Comparison of ENCODE assay signal across 19 cellular contexts in genomic region chr16:69243479-69243878, GRCh38. TPM values are rescaled to one million over a fixed set of nuclear protein-coding genes. Genes with fewer than 3 reads are reported as not detected.
DNase-seq lines count a peak whose midpoint lies in the region; ATAC-seq and TF ChIP-seq lines count a peak whose summit lies in the region.
"Had no signal": no experiment of that assay in that cellular context is flagged by ENCODE, and none has a peak within 500 bp of the region (broad histone marks: within the 10 kb centered on the region; RNA-seq: fewer than 3 reads in every experiment).

No MANE protein-coding gene starts in this region.

- H3K9ac ChIP-seq in SK-N-MC (ENCODE audit: insufficient read length) (no peak overlapping the region), fibroblast of lung (ENCODE audit: insufficient read depth, low read length) (no peak overlapping the region)
- H3K9ac ChIP-seq: BLaER1 treated with 17β-estradiol and CSF1 and Interleukin-3, amounts not matched to agents 10 nM and 100 nM had no signal

- TF ChIP-seq CTCF in fibroblast of lung (conservative IDR thresholded peaks at IDR 0.05 in 1 of 2, IDR thresholded peaks at IDR 0.05 in 1 of 2; ENCODE audit: low read depth in 1 of 2, low read length in 2 of 2): no peak
- no peak for TF ChIP-seq CTCF in GM13976 (IDR thresholded peaks at IDR 0.05; ENCODE audit: borderline replicate concordance, control extremely low read depth, extremely low read depth, insufficient read depth, missing control alignments)

- H3K36me3 ChIP-seq in SK-N-MC (ENCODE audit: insufficient read depth, low read length) (peaks cover 10% of the 10 kb centered on the region), fibroblast of lung (ENCODE audit: control insufficient read depth, insufficient read depth, low read length) (peaks cover 2% of the 10 kb centered on the region)

- in situ Hi-C loops in GM13976 (cut with MboI; ENCODE audit: low sequenced_read_pairs, unreplicated experiment): no loop called here

- no peak overlapping the region for H2AFZ ChIP-seq in fibroblast of lung (ENCODE audit: low read length)
- H2AFZ ChIP-seq: hepatocyte had no signal

- ATAC-seq in HG02571 (IDR thresholded peaks at IDR 0.05; ENCODE audit: unreplicated experiment): no peak
- ATAC-seq: activated T-cell treated with anti-CD3 and anti-CD28 coated beads, Interleukin-2, amount 50 U/mL, for 72 hours; mucosa of descending colon had no signal

- peak overlapping the region; percentile 40 for H3K4me3 ChIP-seq in SK-N-MC
- H3K4me3 ChIP-seq in fibroblast of lung (replicated peaks in 1 of 4; ENCODE audit: control extremely low read depth in 1 of 4, insufficient read depth in 1 of 4, low read depth in 3 of 4, low read length in 4 of 4): no peak overlapping the region
- H3K4me3 ChIP-seq in skeletal muscle cell (ENCODE audit: low read depth, low read length): no peak overlapping the region
- H3K4me3 ChIP-seq: BLaER1 treated with 17β-estradiol and CSF1 and Interleukin-3, amounts not matched to agents 10 nM and 100 nM; hepatocyte; mucosa of descending colon; Peyer's patch had no signal

- H3K4me1 ChIP-seq in fibroblast of lung (ENCODE audit: control insufficient read depth, extremely low read depth, insufficient read depth, low read length): peaks cover 3% of the 10 kb centered on the region
- H3K4me1 ChIP-seq: BLaER1 treated with 17β-estradiol and CSF1 and Interleukin-3, amounts not matched to agents 10 nM and 100 nM; Peyer's patch had no signal

- DNase-seq in EH (ENCODE audit: low read depth) (peak; percentile 77), SK-N-MC (ENCODE audit: low read depth, low spot score) (peak; percentile 20), fibroblast of lung (ENCODE audit: low read depth in 2 of 2) (peak; percentile 75 to 85), skeletal muscle cell (ENCODE audit: low read depth) (peak; percentile 32), GM13976 (ENCODE audit: low spot score) (no peak), amygdala (lab: John Stamatoyannopoulos, UW) (no peak), D341Med (ENCODE audit: low spot score) (no peak)
- DNase-seq: activated CD4-positive, alpha-beta memory T cell treated with anti-CD3 and anti-CD28 coated beads for 36 hours; activated naive CD8-positive, alpha-beta T cell treated with anti-CD3 and anti-CD28 coated beads for 36 hours; activated T-cell treated with anti-CD3 and anti-CD28 coated beads, Interleukin-2, amount 50 U/mL, for 72 hours; DMS53; kidney glomerular epithelial cell; mucosa of descending colon; NCI-H1694 treated with DMSO at 0.1 percent for 48 hours; Peyer's patch had no signal

- H3K27ac ChIP-seq in SK-N-MC: peak overlapping the region; percentile 88
- H3K27ac ChIP-seq in fibroblast of lung (ENCODE audit: insufficient read depth, low read length): no peak overlapping the region
- H3K27ac ChIP-seq: BLaER1 treated with 17β-estradiol and CSF1 and Interleukin-3, amounts not matched to agents 10 nM and 100 nM; epithelial cell of prostate; hepatocyte; Peyer's patch had no signal

- H3K27me3 ChIP-seq in fibroblast of lung (ENCODE audit: control insufficient read depth, insufficient read depth, low read length): no peaks in the 10 kb centered on the region
- H3K27me3 ChIP-seq: BLaER1 treated with 17β-estradiol and CSF1 and Interleukin-3, amounts not matched to agents 10 nM and 100 nM; hepatocyte; Peyer's patch had no signal

- no peaks in the 10 kb centered on the region for H3K9me3 ChIP-seq in SK-N-MC (ENCODE audit: low read depth, low read length)
- H3K9me3 ChIP-seq in fibroblast of lung (ENCODE audit: control insufficient read depth, insufficient read depth, low read depth, low read length): no peaks in the 10 kb centered on the region
- H3K9me3 ChIP-seq: BLaER1 treated with 17β-estradiol and CSF1 and Interleukin-3, amounts not matched to agents 10 nM and 100 nM; mucosa of descending colon; Peyer's patch had no signal

- no peaks in the 10 kb centered on the region for H4K20me1 ChIP-seq in fibroblast of lung (ENCODE audit: control insufficient read depth, extremely low read depth, insufficient read depth, low read length)
- H4K20me1 ChIP-seq: BLaER1 treated with 17β-estradiol and CSF1 and Interleukin-3, amounts not matched to agents 10 nM and 100 nM had no signal

- H3K4me2 ChIP-seq in fibroblast of lung (ENCODE audit: extremely low read depth, insufficient read depth, low read length): no peak overlapping the region
- H3K4me2 ChIP-seq: BLaER1 treated with 17β-estradiol and CSF1 and Interleukin-3, amounts not matched to agents 10 nM and 100 nM; hepatocyte had no signal

- H3K79me2 ChIP-seq in fibroblast of lung (ENCODE audit: control insufficient read depth, insufficient read depth, low read length): peaks cover 40% of the 10 kb centered on the region

RNA-seq across cellular contexts. Expression of gene SNTB2, which starts 56.5 kb away (rescaled TPM):
- total RNA-seq in fibroblast of lung: 39.5 and 63.3 TPM in 2 replicates
- polyA plus RNA-seq in fibroblast of lung: 45.3 and 51.8 TPM in 2 replicates
- 19.3 and 26.0 TPM in 2 replicates for polyA plus RNA-seq in fibroblast of lung (2012)
- 93.2 and 146 TPM in 2 replicates for polyA minus RNA-seq in fibroblast of lung (ENCODE audit: low replicate concordance)

Comparison
In these comparisons a context has a peak if more than half of its experiments do, and no peak if none do; other contexts are left out.
1. DNase-seq: peak in EH (single experiment), SK-N-MC (single experiment), fibroblast of lung (2 of 2) and skeletal muscle cell (single experiment); none in GM13976 (single experiment), amygdala (0 of 56) and D341Med (single experiment).